Comparison of ENCODE assay signal across 9 cellular contexts in genomic region chr10:5971315-5971832, GRCh38. TPM values are rescaled to one million over a fixed set of nuclear protein-coding genes. Genes with fewer than 3 reads are reported as not detected.
DNase-seq lines count a peak whose midpoint lies in the region; ATAC-seq and TF ChIP-seq lines count a peak whose summit lies in the region.
"Had no signal": no experiment of that assay in that cellular context is flagged by ENCODE, and none has a peak within 500 bp of the region (broad histone marks: within the 10 kb centered on the region; RNA-seq: fewer than 3 reads in every experiment).

No MANE protein-coding gene starts in this region.

- H3K4me1 ChIP-seq in left ventricle myocardium inferior (peaks cover 42% of the 10 kb centered on the region), thymus (ENCODE audit: control insufficient read depth, insufficient read depth, low read length) (peaks cover 6% of the 10 kb centered on the region)

- intact Hi-C loops in left ventricle myocardium inferior (cut with micrococcal nuclease) = no loop called here

- no peaks in the 10 kb centered on the region for H3K9me3 ChIP-seq in left ventricle myocardium inferior (replicated peaks)
- no peaks in the 10 kb centered on the region for H3K9me3 ChIP-seq in thymus (ENCODE audit: control insufficient read depth)

- no peaks in the 10 kb centered on the region for H3K9me3 Mint-ChIP-seq in activated T-cell treated with anti-CD3 and anti-CD28 coated beads, Interleukin-2, amount 50 U/mL, for 24 hours
- H3K9me3 Mint-ChIP-seq: neural crest cell had no signal

- 93% methylated on average over 8 of the region's 8 CpGs for WGBS in thymus

- H3K27ac Mint-ChIP-seq in activated T-cell treated with anti-CD3 and anti-CD28 coated beads, Interleukin-2, amount 50 U/mL, for 24 hours = peak overlapping the region; percentile 91

- H3K36me3 ChIP-seq in left ventricle myocardium inferior (peaks cover 3% of the 10 kb centered on the region), thymus (ENCODE audit: control insufficient read depth, insufficient read depth) (no peaks in the 10 kb centered on the region)

- H3K27ac ChIP-seq in left ventricle myocardium inferior (replicated peaks) = peak overlapping the region; percentile 84
- peak overlapping the region; percentile 61 for H3K27ac ChIP-seq in thymus (ENCODE audit: low read depth)

- H3K4me1 Mint-ChIP-seq in activated T-cell treated with anti-CD3 and anti-CD28 coated beads, Interleukin-2, amount 50 U/mL, for 24 hours (ENCODE audit: low read depth) = peaks cover 60% of the 10 kb centered on the region

- peak overlapping the region; percentile 26 for H3K4me3 Mint-ChIP-seq in activated T-cell treated with anti-CD3 and anti-CD28 coated beads, Interleukin-2, amount 50 U/mL, for 24 hours
- H3K4me3 Mint-ChIP-seq: neural crest cell had no signal

- no peak for DNase-seq in activated CD4-positive, CD25-positive, alpha-beta regulatory T cell (lab: John Stamatoyannopoulos, UW)
- peak; percentile 39 for DNase-seq in activated T-cell treated with anti-CD3 and anti-CD28 coated beads, Interleukin-2, amount 50 U/mL, for 24 hours
- DNase-seq in left ventricle myocardium inferior (no peak), NCI-H69 (lab: John Stamatoyannopoulos, UW) (no peak), COR-L47 (lab: John Stamatoyannopoulos, UW) (no peak)

- H3K36me3 Mint-ChIP-seq in activated T-cell treated with anti-CD3 and anti-CD28 coated beads, Interleukin-2, amount 50 U/mL, for 24 hours (ENCODE audit: low read depth) = peaks cover 53% of the 10 kb centered on the region

- H3K27me3 Mint-ChIP-seq in activated T-cell treated with anti-CD3 and anti-CD28 coated beads, Interleukin-2, amount 50 U/mL, for 24 hours = no peaks in the 10 kb centered on the region

- H3K4me3 ChIP-seq in left ventricle myocardium inferior (peak overlapping the region; percentile 8), thymus (ENCODE audit: low read length) (no peak overlapping the region)

- peak; percentile 62 for ATAC-seq in activated CD4-positive, CD25-positive, alpha-beta regulatory T cell treated with anti-CD3 and anti-CD28 coated beads, Interleukin-2, amount 50 U/mL, for 24 hours
- no peak for ATAC-seq in GM18861 (IDR thresholded peaks at IDR 0.05; ENCODE audit: unreplicated experiment)

- H3K27me3 ChIP-seq in left ventricle myocardium inferior (ENCODE audit: low read depth) (no peaks in the 10 kb centered on the region), thymus (ENCODE audit: control insufficient read depth, insufficient read depth) (no peaks in the 10 kb centered on the region)

- no peak for TF ChIP-seq CTCF in left ventricle myocardium inferior (IDR thresholded peaks at IDR 0.05; ENCODE audit: borderline replicate concordance)

RNA-seq across cellular contexts. Expression of gene IL15RA, which starts 6.0 kb away (rescaled TPM):
- 6.0 TPM for total RNA-seq in left ventricle myocardium inferior
- 12.0 TPM for polyA plus RNA-seq in thymus
- total RNA-seq: neural crest cell had no signal
